ENCODE assay signal across 19 cellular contexts in genomic region chr12:29234965-29235364, GRCh38.
DNase-seq lines count a peak whose midpoint lies in the region; TF ChIP-seq lines count a peak whose summit lies in the region.
"Had no signal": no experiment of that assay in that cellular context is flagged by ENCODE, and none has a peak within 500 bp of the region (broad histone marks: within the 10 kb centered on the region; RNA-seq: fewer than 3 reads in every experiment).

No MANE protein-coding gene starts in this region.

- peak; percentile 20 for DNase-seq in HT1080 (ENCODE audit: low read depth)
- DNase-seq in NCI-H774 (lab: John Stamatoyannopoulos, UW) = peak; percentile 20
- peak; percentile 50 for DNase-seq in choroid plexus epithelial cell (ENCODE audit: low read depth)
- no peak for DNase-seq in effector CD8-positive, alpha-beta T cell (lab: John Stamatoyannopoulos, UW)
- DNase-seq in NCI-H510A treated with DMSO at 0.1 percent for 48 hours (lab: John Stamatoyannopoulos, UW) = no peak
- no peak for DNase-seq in NCI-H345 (lab: John Stamatoyannopoulos, UW)
- DNase-seq in mesenteric fat pad (ENCODE audit: low spot score) = no peak
- DNase-seq: activated CD4-positive, alpha-beta T cell treated with anti-CD3 and anti-CD28 coated beads, Interleukin-2, amount 10 ng/mL, durations not matched to agents 7 days and 5 days; activated CD8-positive, alpha-beta memory T cell treated with anti-CD3 and anti-CD28 coated beads, Interleukin-2, amount 10 ng/mL, durations not matched to agents 7 days and 5 days; anterior cingulate cortex; cerebellar nuclear complex; DND-41; effector memory CD4-positive, alpha-beta T cell; glutamatergic neuron; kidney glomerular epithelial cell; naive B cell; OCI-M1; SJCRH30 had no signal

- no peak for TF ChIP-seq CTCF in choroid plexus epithelial cell (conservative IDR thresholded peaks at IDR 0.05; ENCODE audit: low read depth, low read length)
- no peak for TF ChIP-seq CTCF in neural cell (IDR thresholded peaks at IDR 0.05; ENCODE audit: poor library complexity, severe bottlenecking)

- no peaks in the 10 kb centered on the region for H3K27me3 ChIP-seq in neural cell (ENCODE audit: insufficient read depth, low read depth, low read length)
- H3K27me3 ChIP-seq: SJCRH30 had no signal

- peak overlapping the region; percentile 63 for H3K27ac ChIP-seq in neural cell (ENCODE audit: low read length)
- H3K27ac ChIP-seq: SJCRH30 had no signal

- H3K36me3 ChIP-seq in neural cell (ENCODE audit: insufficient read depth, low read length) = no peaks in the 10 kb centered on the region
- H3K36me3 ChIP-seq: SJCRH30 had no signal

- H2AFZ ChIP-seq in neural cell (ENCODE audit: low read depth, low read length) = no peak overlapping the region

- no peaks in the 10 kb centered on the region for H3F3A ChIP-seq in neural cell (ENCODE audit: insufficient read depth, low read length, poor library complexity, severe bottlenecking)

- no peaks in the 10 kb centered on the region for H3K79me2 ChIP-seq in neural cell (replicated peaks; ENCODE audit: insufficient read depth, low read length)

- no peak overlapping the region for H3K4me2 ChIP-seq in neural cell (ENCODE audit: low read length)

- TF ChIP-seq RAD21 in neural cell (conservative IDR thresholded peaks at IDR 0.05) = no peak

- no peak for TF ChIP-seq EP300 in neural cell (conservative IDR thresholded peaks at IDR 0.05; ENCODE audit: poor library complexity, severe bottlenecking)

- H4K20me1 ChIP-seq in neural cell (ENCODE audit: insufficient read depth) = no peaks in the 10 kb centered on the region

- H3K9me2 ChIP-seq in neural cell (ENCODE audit: insufficient read depth, low read length) = no peaks in the 10 kb centered on the region

- H3K9ac ChIP-seq in neural cell (ENCODE audit: low read length) = no peak overlapping the region

- no peak overlapping the region for H3K4me3 ChIP-seq in choroid plexus epithelial cell (ENCODE audit: low read depth, low read length)
- H3K4me3 ChIP-seq in neural cell (ENCODE audit: low read length) = peak overlapping the region; percentile 0
- H3K4me3 ChIP-seq: SJCRH30 had no signal

- H3K9me3 ChIP-seq in neural cell (ENCODE audit: low read length) = peaks cover 1% of the 10 kb centered on the region
- H3K9me3 ChIP-seq: SJCRH30 had no signal

TF ChIP-seq in neural cell, 6 proteins besides CTCF, POLR2A, EP300 and RAD21:
- TF ChIP-seq REST (IDR thresholded peaks at IDR 0.05; ENCODE audit: borderline replicate concordance) = no peak
- TF ChIP-seq POLR2AphosphoS5 (IDR thresholded peaks at IDR 0.05) = peak; percentile 25
- no peak for TF ChIP-seq EZH2 (IDR thresholded peaks at IDR 0.05; ENCODE audit: borderline replicate concordance, insufficient read depth, low read length, poor library complexity, severe bottlenecking)

Comparison
In these comparisons a context has a peak if more than half of its experiments do, and no peak if none do; other contexts are left out.
1. DNase-seq: peak in HT1080 (single experiment), NCI-H774 (single experiment) and choroid plexus epithelial cell (single experiment); none in effector CD8-positive, alpha-beta T cell (single experiment), NCI-H510A treated with DMSO at 0.1 percent for 48 hours (single experiment), NCI-H345 (single experiment) and mesenteric fat pad (single experiment).